ENCODE assay signal across 8 cellular contexts in genomic region chr15:92714457-92715401, GRCh38. TPM values are rescaled to one million over a fixed set of nuclear protein-coding genes. Genes with fewer than 3 reads are reported as not detected.
DNase-seq lines count a peak whose midpoint lies in the region; ATAC-seq and TF ChIP-seq lines count a peak whose summit lies in the region.

No MANE protein-coding gene starts in this region.

- H3K27ac Mint-ChIP-seq in Calu3 (ENCODE audit: unreplicated experiment), result no peak overlapping the region
- H3K27ac Mint-ChIP-seq in neural crest cell (ENCODE audit: unreplicated experiment), result peak overlapping the region; percentile 85
- H3K27ac Mint-ChIP-seq in stimulated activated naive CD8-positive, alpha-beta T cell treated with anti-CD3 and anti-CD28 coated beads, Interleukin-15, amount 100 ng/mL, for 72 hours, result peak overlapping the region; percentile 57 to 63

- DNase-seq in Calu3 (peak; percentile 81), RWPE1 (ENCODE audit: low spot score) (peak; percentile 64), foreskin keratinocyte (peak in 1 of 2 donors; percentile 14), neural crest cell (ENCODE audit: low read depth, low spot score) (peak; percentile 94)
- DNase-seq in activated effector memory CD4-positive, alpha-beta T cell treated with Interleukin-2 at 50 U/mL for 16 hours, result peak; percentile 52
- DNase-seq in stimulated activated naive CD8-positive, alpha-beta T cell treated with anti-CD3 and anti-CD28 coated beads, Interleukin-15, amount 100 ng/mL, for 72 hours, result peak; percentile 78 to 81

- no peaks in the 10 kb centered on the region for H3K79me2 ChIP-seq in KMS-11 (ENCODE audit: insufficient read depth, low read depth)

- intact Hi-C loops in Calu3 (cut with micrococcal nuclease; ENCODE audit: unreplicated experiment), result loop anchor here (1.0 to 5.0 kb wide), 6 partner anchors 20 to 617 kb away; no protein-coding TSS in a partner anchor

- H3K27me3 Mint-ChIP-seq in Calu3 (ENCODE audit: unreplicated experiment), result peaks cover 36% of the 10 kb centered on the region
- H3K27me3 Mint-ChIP-seq in neural crest cell (ENCODE audit: low read depth), result peaks cover 6% of the 10 kb centered on the region
- peaks cover 22% of the 10 kb centered on the region for H3K27me3 Mint-ChIP-seq in stimulated activated naive CD8-positive, alpha-beta T cell treated with anti-CD3 and anti-CD28 coated beads, Interleukin-15, amount 100 ng/mL, for 72 hours

- no peaks in the 10 kb centered on the region for H3K36me3 ChIP-seq in KMS-11 (ENCODE audit: insufficient read depth)

- H3K27ac ChIP-seq in KMS-11, result no peak overlapping the region
- no peak overlapping the region for H3K27ac ChIP-seq in RWPE1
- H3K27ac ChIP-seq in foreskin keratinocyte, result no peak overlapping the region

- TF ChIP-seq CTCF in Calu3 (IDR thresholded peaks at IDR 0.05; ENCODE audit: unreplicated experiment), result peak; percentile 87
- peak; percentile 94 for TF ChIP-seq CTCF in KMS-11 (conservative IDR thresholded peaks at IDR 0.05; ENCODE audit: low read depth, low read length)
- TF ChIP-seq CTCF in RWPE1 (conservative IDR thresholded peaks at IDR 0.05; ENCODE audit: low read depth), result peak; percentile 98
- TF ChIP-seq CTCF in foreskin keratinocyte (conservative IDR thresholded peaks at IDR 0.05), result peak; percentile 95
- TF ChIP-seq CTCF in neural crest cell (conservative IDR thresholded peaks at IDR 0.05), result peak; percentile 97

- H3K27me3 ChIP-seq in KMS-11 (ENCODE audit: insufficient read depth, low read depth), result no peaks in the 10 kb centered on the region
- peaks cover 4% of the 10 kb centered on the region for H3K27me3 ChIP-seq in foreskin keratinocyte

- H2AFZ ChIP-seq in KMS-11 (ENCODE audit: low read depth), result peak overlapping the region; percentile 56

- no peaks in the 10 kb centered on the region for H4K20me1 ChIP-seq in KMS-11 (ENCODE audit: insufficient read depth)

- CTCF ChIA-PET in Calu3 (lab: Charles Lee) (interaction anchor here (0.6 to 3.1 kb wide), 10 partner anchors 10 to 715 kb away, joined by 3 to 60 read pairs (median 4); no protein-coding TSS in a partner anchor), RWPE1 (lab: Yijun Ruan, JAX) (interaction anchor here (0.5 to 1.5 kb wide), 21 partner anchors 9 to 629 kb away, joined by 3 to 29 read pairs (median 3); partner anchors contain the start of gene ST8SIA2)

- no TSS peak for BruUV-seq in Calu3 (replicated peaks; lab: Mats Ljungman, UMichigan)

- H3K36me3 Mint-ChIP-seq in Calu3 (ENCODE audit: insufficient read depth, unreplicated experiment) (no peaks in the 10 kb centered on the region), neural crest cell (ENCODE audit: low read depth) (no peaks in the 10 kb centered on the region)

- H3K4me3 Mint-ChIP-seq in Calu3 (ENCODE audit: low read depth, unreplicated experiment) (peak overlapping the region; percentile 73), neural crest cell (peak overlapping the region; percentile 88)
- peak overlapping the region; percentile 60 to 87 for H3K4me3 Mint-ChIP-seq in stimulated activated naive CD8-positive, alpha-beta T cell treated with anti-CD3 and anti-CD28 coated beads, Interleukin-15, amount 100 ng/mL, for 72 hours

- ATAC-seq in GM21515 (IDR thresholded peaks at IDR 0.05; ENCODE audit: unreplicated experiment), result peak; percentile 89
- ATAC-seq in foreskin keratinocyte, result peak; percentile 74
- peak; percentile 92 for ATAC-seq in stimulated activated naive CD8-positive, alpha-beta T cell treated with anti-CD3 and anti-CD28 coated beads, Interleukin-15, amount 100 ng/mL, for 72 hours

- H3K9me3 Mint-ChIP-seq in Calu3 (ENCODE audit: low read depth, unreplicated experiment) (peaks cover 2% of the 10 kb centered on the region), neural crest cell (peaks cover 3% of the 10 kb centered on the region)
- no peaks in the 10 kb centered on the region for H3K9me3 Mint-ChIP-seq in stimulated activated naive CD8-positive, alpha-beta T cell treated with anti-CD3 and anti-CD28 coated beads, Interleukin-15, amount 100 ng/mL, for 72 hours

- H3K4me1 Mint-ChIP-seq in Calu3 (ENCODE audit: low read depth, unreplicated experiment) (peaks cover 8% of the 10 kb centered on the region), neural crest cell (peaks cover 16% of the 10 kb centered on the region)
- H3K4me1 Mint-ChIP-seq in stimulated activated naive CD8-positive, alpha-beta T cell treated with anti-CD3 and anti-CD28 coated beads, Interleukin-15, amount 100 ng/mL, for 72 hours, result peaks cover 15% of the 10 kb centered on the region

- H3K9ac ChIP-seq in KMS-11, result no peak overlapping the region

- H3K4me2 ChIP-seq in KMS-11, result peak overlapping the region; percentile 33

- POLR2A ChIA-PET in RWPE1 (lab: Yijun Ruan, JAX; ENCODE audit: low non-redundant PET), result no interaction called here

- H3K4me1 ChIP-seq in KMS-11 (ENCODE audit: low read depth, poor library complexity, severe bottlenecking) (no peaks in the 10 kb centered on the region), foreskin keratinocyte (no peaks in the 10 kb centered on the region)

- no peak overlapping the region for H3K4me3 ChIP-seq in KMS-11 (IDR thresholded peaks at IDR 0.05; ENCODE audit: insufficient read depth, low read depth, low read length)

RNA-seq across cellular contexts. Expression of gene FAM174B, which starts 59.2 kb away (rescaled TPM):
- total RNA-seq in Calu3 (2022) (12.4 and 15.3 TPM in 2 replicates), foreskin keratinocyte (0.46 and 0.71 TPM in 2 replicates), neural crest cell (10.6 and 12.1 TPM in 2 replicates)
- polyA plus RNA-seq in foreskin keratinocyte, result 0.25 and 0.32 TPM in 2 replicates
